14 cellular contexts compared by ENCODE assay signal in the genomic region with DNA sequence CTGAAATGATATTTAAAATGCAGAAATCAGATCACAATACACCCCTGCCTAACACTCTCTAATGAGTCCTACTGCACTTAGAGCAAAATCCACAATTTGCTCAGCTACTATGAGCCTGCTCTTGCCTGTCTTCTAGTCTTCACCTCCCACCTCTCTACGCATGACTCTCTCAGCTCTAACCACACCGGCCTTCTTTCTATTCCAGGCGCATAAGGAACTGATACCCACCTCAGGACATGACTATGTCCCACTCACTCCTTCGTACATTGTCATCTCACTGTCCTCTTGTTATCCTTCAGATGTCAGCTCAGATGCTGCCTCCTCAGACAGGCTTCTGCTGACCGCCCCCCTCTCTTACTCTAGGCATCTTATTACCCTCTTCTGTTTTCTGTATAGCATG.
A peak's percentile ranks its signal among the peaks of the same experiment; 100 is the strongest.
DNase-seq lines count a peak whose midpoint lies in the region; ATAC-seq and TF ChIP-seq lines count a peak whose summit lies in the region.
"Had no signal": no experiment of that assay in that cellular context is flagged by ENCODE, and none has a peak within 500 bp of the region (broad histone marks: within the 10 kb centered on the region; RNA-seq: fewer than 3 reads in every experiment).

No MANE protein-coding gene starts in this region.

- H3K27ac ChIP-seq in CD8-positive, alpha-beta T cell (ENCODE audit: low read depth, low read length): no peak overlapping the region
- H3K27ac ChIP-seq in neural progenitor cell: no peak overlapping the region
- H3K27ac ChIP-seq: foreskin keratinocyte, RWPE1 had no signal

- TF ChIP-seq CTCF in CD8-positive, alpha-beta T cell (IDR thresholded peaks at IDR 0.05): no peak
- no peak for TF ChIP-seq CTCF in neural progenitor cell (IDR thresholded peaks at IDR 0.05)

- no peaks in the 10 kb centered on the region for H3K9me3 ChIP-seq in CD8-positive, alpha-beta T cell (ENCODE audit: low read length)
- H3K9me3 ChIP-seq in neural progenitor cell (ENCODE audit: low read depth): no peaks in the 10 kb centered on the region

- no peaks in the 10 kb centered on the region for H3K27me3 ChIP-seq in CD8-positive, alpha-beta T cell (ENCODE audit: insufficient read depth, low read length)
- no peaks in the 10 kb centered on the region for H3K27me3 ChIP-seq in neural progenitor cell
- H3K27me3 ChIP-seq: foreskin keratinocyte had no signal

- no peak for DNase-seq in stimulated activated effector memory CD8-positive, alpha-beta T cell treated with anti-CD3 and anti-CD28 coated beads, Interleukin-12 subunit alpha, Interleukin-12 subunit beta, amount 100 ng/mL, for 72 hours (ENCODE audit: low spot score in 2 of 2)
- no peak for DNase-seq in MV-4-11 (lab: John Stamatoyannopoulos, UW)
- DNase-seq in CD8-positive, alpha-beta T cell: no peak
- DNase-seq in neural progenitor cell (ENCODE audit: low spot score): no peak
- no peak for DNase-seq in H4 (ENCODE audit: low spot score)
- DNase-seq: activated CD8-positive, alpha-beta memory T cell treated with anti-CD3 and anti-CD28 coated beads, Interleukin-2, amount 50 U/mL, for 4 hours; foreskin keratinocyte; kidney; retina; T1000 had no signal

- H3K4me1 ChIP-seq in CD8-positive, alpha-beta T cell (ENCODE audit: insufficient read depth, low read length): no peaks in the 10 kb centered on the region
- H3K4me1 ChIP-seq in neural progenitor cell: no peaks in the 10 kb centered on the region

- POLR2A ChIA-PET in CD8-positive, alpha-beta T cell (lab: Charles Lee): no interaction called here

- no peak overlapping the region for H3K4me2 ChIP-seq in neural progenitor cell

- H3K9me3 Mint-ChIP-seq in stimulated activated effector memory CD8-positive, alpha-beta T cell treated with anti-CD3 and anti-CD28 coated beads, Interleukin-12 subunit alpha, Interleukin-12 subunit beta, amount 100 ng/mL, for 72 hours: peaks cover 17% of the 10 kb centered on the region
- H3K9me3 Mint-ChIP-seq in CD8-positive, alpha-beta T cell: peaks cover 2% of the 10 kb centered on the region
- H3K9me3 Mint-ChIP-seq in neural progenitor cell: no peaks in the 10 kb centered on the region

- H3K4me1 Mint-ChIP-seq in stimulated activated effector memory CD8-positive, alpha-beta T cell treated with anti-CD3 and anti-CD28 coated beads, Interleukin-12 subunit alpha, Interleukin-12 subunit beta, amount 100 ng/mL, for 72 hours: no peaks in the 10 kb centered on the region
- H3K4me1 Mint-ChIP-seq in CD8-positive, alpha-beta T cell (ENCODE audit: low read depth): no peaks in the 10 kb centered on the region
- no peaks in the 10 kb centered on the region for H3K4me1 Mint-ChIP-seq in neural progenitor cell

- H2AFZ ChIP-seq in neural progenitor cell (replicated peaks): no peak overlapping the region

- no peaks in the 10 kb centered on the region for H3K36me3 Mint-ChIP-seq in stimulated activated effector memory CD8-positive, alpha-beta T cell treated with anti-CD3 and anti-CD28 coated beads, Interleukin-12 subunit alpha, Interleukin-12 subunit beta, amount 100 ng/mL, for 72 hours
- no peaks in the 10 kb centered on the region for H3K36me3 Mint-ChIP-seq in CD8-positive, alpha-beta T cell
- no peaks in the 10 kb centered on the region for H3K36me3 Mint-ChIP-seq in neural progenitor cell

- no peaks in the 10 kb centered on the region for H3K36me3 ChIP-seq in CD8-positive, alpha-beta T cell (ENCODE audit: insufficient read depth, low read length)
- H3K36me3 ChIP-seq in neural progenitor cell: no peaks in the 10 kb centered on the region

- peak; percentile 67 for ATAC-seq in GM18873 (IDR thresholded peaks at IDR 0.05; ENCODE audit: low FRiP score, unreplicated experiment)
- peak; percentile 94 for ATAC-seq in GM21528 (IDR thresholded peaks at IDR 0.05; ENCODE audit: low FRiP score, unreplicated experiment)
- ATAC-seq in HG03060 (IDR thresholded peaks at IDR 0.05; ENCODE audit: low read depth, unreplicated experiment): peak; percentile 95
- ATAC-seq in stimulated activated effector memory CD8-positive, alpha-beta T cell treated with anti-CD3 and anti-CD28 coated beads, Interleukin-12 subunit alpha, Interleukin-12 subunit beta, amount 100 ng/mL, for 72 hours: peak; percentile 19
- no peak for ATAC-seq in CD8-positive, alpha-beta T cell
- ATAC-seq: foreskin keratinocyte had no signal

- no peak overlapping the region for H3K9ac ChIP-seq in neural progenitor cell

- H4K20me1 ChIP-seq in neural progenitor cell (ENCODE audit: low read depth): no peaks in the 10 kb centered on the region

- no peak overlapping the region for H3K27ac Mint-ChIP-seq in stimulated activated effector memory CD8-positive, alpha-beta T cell treated with anti-CD3 and anti-CD28 coated beads, Interleukin-12 subunit alpha, Interleukin-12 subunit beta, amount 100 ng/mL, for 72 hours
- H3K27ac Mint-ChIP-seq in CD8-positive, alpha-beta T cell: no peak overlapping the region
- H3K27ac Mint-ChIP-seq in neural progenitor cell: no peak overlapping the region

- no peaks in the 10 kb centered on the region for H3K27me3 Mint-ChIP-seq in CD8-positive, alpha-beta T cell (ENCODE audit: low read depth)
- peaks cover 3% of the 10 kb centered on the region for H3K27me3 Mint-ChIP-seq in neural progenitor cell (ENCODE audit: insufficient read depth, low read depth)

- H3K4me3 Mint-ChIP-seq in stimulated activated effector memory CD8-positive, alpha-beta T cell treated with anti-CD3 and anti-CD28 coated beads, Interleukin-12 subunit alpha, Interleukin-12 subunit beta, amount 100 ng/mL, for 72 hours: no peak overlapping the region
- H3K4me3 Mint-ChIP-seq in CD8-positive, alpha-beta T cell: no peak overlapping the region
- no peak overlapping the region for H3K4me3 Mint-ChIP-seq in neural progenitor cell

- H3K79me2 ChIP-seq in neural progenitor cell (ENCODE audit: low read depth): no peaks in the 10 kb centered on the region

- CTCF ChIA-PET in CD8-positive, alpha-beta T cell (lab: Charles Lee): no interaction called here

- no peaks in the 10 kb centered on the region for H3F3A ChIP-seq in neural progenitor cell (ENCODE audit: low read depth)

- intact Hi-C loops in CD8-positive, alpha-beta T cell (cut with DNase I, micrococcal nuclease): no loop called here

- H3K4me3 ChIP-seq in CD8-positive, alpha-beta T cell (ENCODE audit: low read depth, low read length): no peak overlapping the region
- no peak overlapping the region for H3K4me3 ChIP-seq in neural progenitor cell
